Comparison of ENCODE assay signal across 8 cellular contexts in the genomic region with DNA sequence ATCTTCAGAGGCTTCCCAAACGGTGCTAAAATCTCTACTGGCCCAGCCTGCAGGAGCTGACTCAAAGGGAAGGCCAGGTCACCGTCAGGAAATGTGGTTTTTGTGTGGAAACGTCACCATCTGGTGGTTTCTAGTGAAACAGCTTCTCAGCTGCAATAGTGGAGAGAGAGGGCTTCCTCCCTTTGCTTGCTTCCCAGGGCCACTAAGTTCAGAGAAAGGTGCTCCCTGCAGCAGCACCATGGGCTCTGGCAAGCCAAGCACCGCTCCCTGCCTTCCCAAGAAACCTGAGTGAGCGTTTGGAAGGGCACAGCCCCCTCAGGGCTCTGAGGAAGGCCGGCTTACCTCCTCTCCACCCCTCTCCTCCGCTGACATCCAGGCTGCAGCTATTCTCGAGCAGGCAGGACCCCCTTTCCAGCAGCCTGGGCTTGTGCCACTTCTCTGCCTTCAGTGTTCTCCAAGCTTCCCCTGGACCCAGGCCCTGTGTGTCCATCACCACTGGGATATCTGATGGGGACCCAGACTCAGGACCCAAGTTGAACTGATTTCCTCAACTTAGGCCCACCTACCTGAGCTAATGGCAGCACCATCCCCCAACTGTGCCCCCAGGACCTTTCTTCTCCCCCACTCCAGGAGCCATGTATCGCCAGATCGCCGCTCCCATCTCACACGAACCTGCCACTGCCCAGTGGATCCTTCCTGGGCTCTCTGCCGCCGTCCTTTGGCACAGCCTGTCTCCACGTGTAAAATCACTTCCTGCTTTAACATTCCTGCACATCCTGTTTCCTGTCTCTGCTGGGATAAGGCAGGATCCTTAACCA. TPM values are rescaled to one million over a fixed set of nuclear protein-coding genes. Genes with fewer than 3 reads are reported as not detected.
A peak's percentile ranks its signal among the peaks of the same experiment; 100 is the strongest.
DNase-seq lines count a peak whose midpoint lies in the region; ATAC-seq and TF ChIP-seq lines count a peak whose summit lies in the region.

No MANE protein-coding gene starts in this region.

- no peak overlapping the region for H2BK5ac ChIP-seq in trophoblast cell (ENCODE audit: low read depth, low read length, poor library complexity)

- no peaks in the 10 kb centered on the region for H3K79me1 ChIP-seq in trophoblast cell (ENCODE audit: low read length)

- no peak overlapping the region for H3K27ac ChIP-seq in CD8-positive, alpha-beta memory T cell (ENCODE audit: low read depth, low read length)
- H3K27ac ChIP-seq in WERI-Rb-1, result no peak overlapping the region
- no peak overlapping the region for H3K27ac ChIP-seq in foreskin keratinocyte
- no peak overlapping the region for H3K27ac ChIP-seq in trophoblast cell (ENCODE audit: low read depth, low read length)

- H3K9me3 ChIP-seq in CD8-positive, alpha-beta memory T cell (ENCODE audit: low read length), result no peaks in the 10 kb centered on the region
- H3K9me3 ChIP-seq in WERI-Rb-1 (ENCODE audit: severe bottlenecking), result no peaks in the 10 kb centered on the region
- no peaks in the 10 kb centered on the region for H3K9me3 ChIP-seq in trophoblast cell (ENCODE audit: insufficient read depth, low read depth, low read length)

- DNase-seq in CD8-positive, alpha-beta memory T cell, result peak in 3 of 5 donors; percentile 9 to 19 (median 16)
- DNase-seq in NCI-H1092 treated with DMSO at 0.1 percent for 48 hours (lab: John Stamatoyannopoulos, UW) (peak; percentile 80), WERI-Rb-1 (peak; percentile 69), foreskin keratinocyte (peak; percentile 18 to 37), trophoblast cell (peak; percentile 28 to 68)

- no peak overlapping the region for H4K8ac ChIP-seq in trophoblast cell (ENCODE audit: low read depth, low read length)

- H3K36me3 ChIP-seq in CD8-positive, alpha-beta memory T cell (ENCODE audit: insufficient read depth, low read length), result no peaks in the 10 kb centered on the region
- H3K36me3 ChIP-seq in WERI-Rb-1 (no peaks in the 10 kb centered on the region), trophoblast cell (ENCODE audit: control insufficient read depth in 1 of 2, insufficient read depth in 2 of 2, low read length in 2 of 2) (no peaks in the 10 kb centered on the region)

- peak; percentile 88 for TF ChIP-seq CTCF in WERI-Rb-1 (IDR thresholded peaks at IDR 0.05; ENCODE audit: low read depth, low read length)
- TF ChIP-seq CTCF in foreskin keratinocyte (conservative IDR thresholded peaks at IDR 0.05), result peak; percentile 68

- no peaks in the 10 kb centered on the region for H3K4me1 ChIP-seq in CD8-positive, alpha-beta memory T cell (ENCODE audit: insufficient read depth, low read length)
- no peaks in the 10 kb centered on the region for H3K4me1 ChIP-seq in foreskin keratinocyte
- H3K4me1 ChIP-seq in trophoblast cell (ENCODE audit: control insufficient read depth in 1 of 2, insufficient read depth in 2 of 2, low read length in 2 of 2), result no peaks in the 10 kb centered on the region

- H3K18ac ChIP-seq in trophoblast cell (ENCODE audit: low read length), result no peak overlapping the region

- peaks cover 16 to 35% of the 10 kb centered on the region in 2 donors for H3K27me3 Mint-ChIP-seq in CD8-positive, alpha-beta memory T cell

- H3K4ac ChIP-seq in trophoblast cell (ENCODE audit: low read depth, low read length), result no peak overlapping the region

- no peak overlapping the region for H3K4me2 ChIP-seq in trophoblast cell (ENCODE audit: low read length)

- H3K23ac ChIP-seq in trophoblast cell (ENCODE audit: low read length), result no peak overlapping the region

- H3K4me1 Mint-ChIP-seq in CD8-positive, alpha-beta memory T cell, result peaks cover 3 to 13% (median 7%) of the 10 kb centered on the region in 3 donors

- H3K14ac ChIP-seq in trophoblast cell (ENCODE audit: low read length), result no peak overlapping the region

- POLR2A ChIA-PET in CD8-positive, alpha-beta memory T cell (lab: Charles Lee), result no interaction called here

- H3K79me2 ChIP-seq in trophoblast cell (ENCODE audit: control insufficient read depth, insufficient read depth, low read length, poor library complexity), result no peaks in the 10 kb centered on the region

- no peak overlapping the region for H2AFZ ChIP-seq in trophoblast cell (ENCODE audit: insufficient read depth, low read length, poor library complexity)

- H3K27me3 ChIP-seq in CD8-positive, alpha-beta memory T cell (ENCODE audit: insufficient read depth, low read length, poor library complexity, severe bottlenecking), result no peaks in the 10 kb centered on the region
- no peaks in the 10 kb centered on the region for H3K27me3 ChIP-seq in WERI-Rb-1 (ENCODE audit: insufficient read depth, low read depth, severe bottlenecking)
- no peaks in the 10 kb centered on the region for H3K27me3 ChIP-seq in foreskin keratinocyte
- no peaks in the 10 kb centered on the region for H3K27me3 ChIP-seq in trophoblast cell (ENCODE audit: insufficient read depth, low read length)

- no peaks in the 10 kb centered on the region for H3K36me3 Mint-ChIP-seq in CD8-positive, alpha-beta memory T cell

- H3K9ac ChIP-seq in trophoblast cell (ENCODE audit: low read length), result no peak overlapping the region

- WGBS in trophoblast cell (ENCODE audit: extremely low coverage, insufficient coverage, insufficient read length), result no CpG with 5 or more reads among the region's 15 CpGs

- H2AK5ac ChIP-seq in trophoblast cell (ENCODE audit: low read length), result no peak overlapping the region

- H4K91ac ChIP-seq in trophoblast cell (ENCODE audit: low read depth, low read length), result no peak overlapping the region

- CTCF ChIA-PET in CD8-positive, alpha-beta memory T cell (lab: Charles Lee), result no interaction called here

- H3K4me3 ChIP-seq in CD8-positive, alpha-beta memory T cell (ENCODE audit: low read length), result no peak overlapping the region
- no peak overlapping the region for H3K4me3 ChIP-seq in WERI-Rb-1 (ENCODE audit: low read depth, low read length)
- H3K4me3 ChIP-seq in trophoblast cell (ENCODE audit: low read depth, low read length), result no peak overlapping the region

- no peak overlapping the region for H2BK120ac ChIP-seq in trophoblast cell (ENCODE audit: insufficient read depth, low read length, poor library complexity)

- ATAC-seq in GM18502 (IDR thresholded peaks at IDR 0.05; ENCODE audit: poor library complexity, unreplicated experiment) (peak; percentile 84), HG02798 (IDR thresholded peaks at IDR 0.05; ENCODE audit: poor library complexity, unreplicated experiment) (peak; percentile 82), foreskin keratinocyte (peak; percentile 80), GM21737 (IDR thresholded peaks at IDR 0.05; ENCODE audit: unreplicated experiment) (no peak)

- H2BK12ac ChIP-seq in trophoblast cell (ENCODE audit: low read length), result no peak overlapping the region

- H3K4me3 Mint-ChIP-seq in CD8-positive, alpha-beta memory T cell, result no peak overlapping the region

- peak overlapping the region in 1 of 8 donors; percentile 47 for H3K27ac Mint-ChIP-seq in CD8-positive, alpha-beta memory T cell

- peaks cover 0 to 5% (median 0%) of the 10 kb centered on the region in 5 donors for H3K9me3 Mint-ChIP-seq in CD8-positive, alpha-beta memory T cell

- H4K12ac ChIP-seq in trophoblast cell (ENCODE audit: low read depth, low read length), result no peak overlapping the region

RNA-seq across cellular contexts. Expression of a gene that starts 9.8 kb away (rescaled TPM):
- total RNA-seq in CD8-positive, alpha-beta memory T cell, result not detected
- polyA plus RNA-seq in CD8-positive, alpha-beta memory T cell, result not detected
- total RNA-seq in foreskin keratinocyte, result not detected in 2 replicates
- not detected in 2 replicates for polyA plus RNA-seq in foreskin keratinocyte
- polyA plus RNA-seq in trophoblast cell (2013), result not detected in 2 replicates

Comparison
In these comparisons a context has a peak if more than half of its experiments do, and no peak if none do; other contexts are left out.
1. DNase-seq: peak in every context shown above with its lines; median percentile 80 in NCI-H1092 treated with DMSO at 0.1 percent for 48 hours; 69 in WERI-Rb-1; 48 in trophoblast cell; 28 in foreskin keratinocyte; 16 in CD8-positive, alpha-beta memory T cell.